In the genomic region with DNA sequence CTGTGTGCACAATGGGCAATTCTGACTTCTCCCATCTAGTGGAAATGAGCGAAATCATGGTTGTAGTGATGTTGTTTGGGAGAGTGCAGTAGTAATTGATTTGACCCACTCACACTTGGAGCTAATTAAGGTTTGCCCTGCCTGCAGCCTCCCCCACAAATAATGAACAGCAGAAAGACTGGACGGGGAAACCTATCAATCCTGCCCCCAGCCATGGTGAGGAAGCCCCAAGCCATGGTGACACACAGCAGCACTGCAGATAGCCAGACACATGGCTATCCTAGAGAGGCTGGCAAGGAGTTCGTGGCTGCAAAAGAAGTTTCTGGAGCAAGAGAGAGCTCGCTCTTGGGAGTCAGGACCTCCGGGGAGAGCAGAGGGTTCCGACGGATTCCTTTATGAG, we compare ENCODE assay signal across 36 cellular contexts. TPM values are rescaled to one million over a fixed set of nuclear protein-coding genes. Genes with fewer than 3 reads are reported as not detected.
"Had no signal": no experiment of that assay in that cellular context is flagged by ENCODE, and none has a peak within 500 bp of the region (broad histone marks: within the 10 kb centered on the region; RNA-seq: fewer than 3 reads in every experiment).

No MANE protein-coding gene starts in this region.

- H3K27ac Mint-ChIP-seq: activated B cell treated with CpG ODN at 0.5 μM for 24 hours; activated CD4-positive, alpha-beta memory T cell treated with anti-CD3 and anti-CD28 coated beads for 36 hours; activated CD4-positive, alpha-beta T cell treated with anti-CD3 and anti-CD28 coated beads, Interleukin-2, amount 10 ng/mL, durations not matched to agents 24 days and 14 days; activated CD8-positive, alpha-beta memory T cell treated with anti-CD3 and anti-CD28 coated beads, Interleukin-2, amount 10 ng/mL, durations not matched to agents 7 days and 5 days; activated naive CD4-positive, alpha-beta T cell treated with anti-CD3 and anti-CD28 coated beads for 36 hours; activated naive CD8-positive, alpha-beta T cell treated with anti-CD3 and anti-CD28 coated beads for 36 hours; activated T-cell treated with anti-CD3 and anti-CD28 coated beads, Interleukin-2, amount 50 U/mL, for 72 hours; activated T-helper 1 cell treated with anti-CD3 and anti-CD28 coated beads, Interleukin-12 subunit alpha, Interleukin-12 subunit beta, Interleukin-2, Interleukin-4 antibody, amounts not matched to agents 30 ng/mL and 10 ng/mL and 1 ng/mL, durations not matched to agents 14 hours and 24 hours and 36 hours; T-helper 1 cell treated with Interleukin-12 subunit alpha and Interleukin-12 subunit beta and Interleukin-4 antibody, amounts not matched to agents 30 μg/mL and 1 μg/mL, for 36 hours; T-helper 2 cell treated with Interferon-gamma antibody and Interleukin-4, amounts not matched to agents 5 μg/mL and 100 μg/mL, for 36 hours had no signal

- ATAC-seq: activated T-cell treated with anti-CD3 and anti-CD28 coated beads, Interleukin-2, amount 50 U/mL, for 4 hours; body of pancreas had no signal

- H3K9me3 ChIP-seq: adrenal gland, body of pancreas, breast epithelium had no signal

- H3K9me3 Mint-ChIP-seq: activated B cell treated with CpG ODN at 0.5 μM for 24 hours; activated CD4-positive, alpha-beta memory T cell treated with anti-CD3 and anti-CD28 coated beads for 36 hours; activated CD4-positive, alpha-beta T cell treated with anti-CD3 and anti-CD28 coated beads, Interleukin-2, amount 10 ng/mL, durations not matched to agents 24 days and 14 days; activated CD8-positive, alpha-beta T cell treated with anti-CD3 and anti-CD28 coated beads for 36 hours; activated naive CD4-positive, alpha-beta T cell treated with anti-CD3 and anti-CD28 coated beads for 36 hours; activated naive CD4-positive, alpha-beta T cell treated with anti-CD3 and anti-CD28 coated beads, Interleukin-2, amount 50 U/mL, for 72 hours; activated naive CD8-positive, alpha-beta T cell treated with anti-CD3 and anti-CD28 coated beads for 36 hours; activated T-cell treated with anti-CD3 and anti-CD28 coated beads, Interleukin-2, amount 50 U/mL, for 4 hours; activated T-cell treated with anti-CD3 and anti-CD28 coated beads, Interleukin-2, amount 50 U/mL, for 72 hours; activated T-helper 1 cell treated with anti-CD3 and anti-CD28 coated beads, Interleukin-12 subunit alpha, Interleukin-12 subunit beta, Interleukin-2, Interleukin-4 antibody, amounts not matched to agents 30 ng/mL and 10 ng/mL and 1 ng/mL, durations not matched to agents 14 hours and 24 hours and 36 hours; activated T-helper 17 cell treated with anti-CD3 and anti-CD28 coated beads, Interleukin-2, amount 50 U/mL, for 72 hours; T-helper 1 cell treated with Interleukin-12 subunit alpha and Interleukin-12 subunit beta and Interleukin-4 antibody, amounts not matched to agents 30 μg/mL and 1 μg/mL, for 36 hours; T-helper 2 cell treated with Interferon-gamma antibody and Interleukin-4, amounts not matched to agents 5 μg/mL and 100 μg/mL, for 36 hours had no signal

- H3K4me1 Mint-ChIP-seq: activated B cell treated with CpG ODN at 0.5 μM for 24 hours had no signal

- H3K27ac ChIP-seq: adrenal gland, body of pancreas, brain microvascular endothelial cell, breast epithelium, VCaP had no signal

- H3K4me3 ChIP-seq: adrenal gland, body of pancreas, breast epithelium had no signal

- H3K4me3 Mint-ChIP-seq: activated B cell treated with CpG ODN at 0.5 μM for 24 hours; activated CD4-positive, alpha-beta memory T cell treated with anti-CD3 and anti-CD28 coated beads for 36 hours; activated CD4-positive, alpha-beta T cell treated with anti-CD3 and anti-CD28 coated beads, Interleukin-2, amount 10 ng/mL, durations not matched to agents 24 days and 14 days; activated CD8-positive, alpha-beta memory T cell treated with anti-CD3 and anti-CD28 coated beads, Interleukin-2, amount 10 ng/mL, durations not matched to agents 7 days and 5 days; activated CD8-positive, alpha-beta T cell treated with anti-CD3 and anti-CD28 coated beads for 36 hours; activated naive CD4-positive, alpha-beta T cell treated with anti-CD3 and anti-CD28 coated beads for 36 hours; activated naive CD8-positive, alpha-beta T cell treated with anti-CD3 and anti-CD28 coated beads for 36 hours; activated T-cell treated with anti-CD3 and anti-CD28 coated beads, Interleukin-2, amount 50 U/mL, for 4 hours; activated T-helper 1 cell treated with anti-CD3 and anti-CD28 coated beads, Interleukin-12 subunit alpha, Interleukin-12 subunit beta, Interleukin-2, Interleukin-4 antibody, amounts not matched to agents 30 ng/mL and 10 ng/mL and 1 ng/mL, durations not matched to agents 14 hours and 24 hours and 36 hours; T-helper 1 cell treated with Interleukin-12 subunit alpha and Interleukin-12 subunit beta and Interleukin-4 antibody, amounts not matched to agents 30 μg/mL and 1 μg/mL, for 36 hours had no signal

- H3K4me1 ChIP-seq: adrenal gland, breast epithelium had no signal

- H3K36me3 ChIP-seq: adrenal gland, brain microvascular endothelial cell, breast epithelium had no signal

- H3K36me3 Mint-ChIP-seq: activated CD4-positive, alpha-beta memory T cell treated with anti-CD3 and anti-CD28 coated beads for 36 hours; activated CD8-positive, alpha-beta memory T cell treated with anti-CD3 and anti-CD28 coated beads, Interleukin-2, amount 10 ng/mL, durations not matched to agents 7 days and 5 days; activated naive CD8-positive, alpha-beta T cell treated with anti-CD3 and anti-CD28 coated beads for 36 hours had no signal

- DNase-seq: activated B cell treated with CpG ODN at 0.5 μM for 24 hours; activated CD4-positive, alpha-beta memory T cell treated with anti-CD3 and anti-CD28 coated beads for 36 hours; activated CD4-positive, alpha-beta T cell treated with anti-CD3 and anti-CD28 coated beads for 4 hours; activated CD4-positive, alpha-beta T cell treated with anti-CD3 and anti-CD28 coated beads, Interleukin-2, amount 10 ng/mL, durations not matched to agents 24 days and 14 days; activated CD4-positive, alpha-beta T cell treated with anti-CD3 and anti-CD28 coated beads, Interleukin-2, amount 50 U/mL, for 1 hour; activated CD4-positive, alpha-beta T cell treated with anti-CD3 and anti-CD28 coated beads, Interleukin-2, amount 50 U/mL, for 4 hours; activated CD4-positive, CD25-positive, alpha-beta regulatory T cell treated with anti-CD3 and anti-CD28 coated beads, Interleukin-2, amount 50 U/mL, for 72 hours; activated CD8-positive, alpha-beta memory T cell treated with anti-CD3 and anti-CD28 coated beads, Interleukin-2, amount 10 ng/mL, durations not matched to agents 7 days and 5 days; activated CD8-positive, alpha-beta T cell treated with anti-CD3 and anti-CD28 coated beads for 36 hours; activated effector memory CD4-positive, alpha-beta T cell treated with anti-CD3 and anti-CD28 coated beads, Interleukin-2, amount 50 U/mL, for 16 hours; activated gamma-delta T cell treated with Interleukin-2 at 50 U/mL for 16 hours; activated naive CD4-positive, alpha-beta T cell; activated naive CD4-positive, alpha-beta T cell treated with anti-CD3 and anti-CD28 coated beads for 36 hours; activated naive CD4-positive, alpha-beta T cell treated with anti-CD3 and anti-CD28 coated beads, Interleukin-2, amount 50 U/mL, for 16 hours; activated naive CD8-positive, alpha-beta T cell treated with anti-CD3 and anti-CD28 coated beads for 36 hours; activated T-cell treated with anti-CD3 and anti-CD28 coated beads for 4 hours; activated T-cell treated with anti-CD3 and anti-CD28 coated beads, Interleukin-2, amount 50 U/mL, for 1 hour; activated T-cell treated with anti-CD3 and anti-CD28 coated beads, Interleukin-2, amount 50 U/mL, for 4 hours; activated T-cell treated with anti-CD3 and anti-CD28 coated beads, Interleukin-2, amount 50 U/mL, for 72 hours; adrenal gland; amniotic stem cell; aorta; body of pancreas; brain microvascular endothelial cell; central memory CD4-positive, alpha-beta T cell; T-helper 1 cell; T-helper 2 cell; T-helper 9 cell had no signal

- H3K27me3 ChIP-seq: body of pancreas, breast epithelium had no signal

RNA-seq across cellular contexts. Expression of gene GLP1R, which starts 38.6 kb away (rescaled TPM):
- total RNA-seq: activated B cell treated with CpG ODN at 0.5 μM for 24 hours; activated CD8-positive, alpha-beta memory T cell treated with anti-CD3 and anti-CD28 coated beads, Interleukin-2, amount 10 ng/mL, durations not matched to agents 7 days and 5 days; activated T-helper 17 cell treated with anti-CD3 and anti-CD28 coated beads, Interleukin-2, amount 50 U/mL, for 72 hours; aorta; astrocyte had no signal
